Comparison of ENCODE assay signal across 13 cellular contexts in genomic region chr2:173874003-173874898, GRCh38.
A peak's percentile ranks its signal among the peaks of the same experiment; 100 is the strongest.
DNase-seq lines count a peak whose midpoint lies in the region; ATAC-seq, FAIRE-seq and TF ChIP-seq lines count a peak whose summit lies in the region.
"Had no signal": no experiment of that assay in that cellular context is flagged by ENCODE, and none has a peak within 500 bp of the region (broad histone marks: within the 10 kb centered on the region; RNA-seq: fewer than 3 reads in every experiment).

No MANE protein-coding gene starts in this region.

- CTCF ChIA-PET in GM12878 (lab: Yijun Ruan, JAX): interaction anchor here (1.4 kb wide), 1 partner anchor 10 kb away, joined by 4 read pairs; no protein-coding TSS in a partner anchor

- no peaks in the 10 kb centered on the region for H3K79me2 ChIP-seq in GM12878 (ENCODE audit: control insufficient read depth, insufficient read depth, low read length)
- no peaks in the 10 kb centered on the region for H3K79me2 ChIP-seq in osteoblast (ENCODE audit: insufficient read depth, low read length)

- ATAC-seq in GM19467 (IDR thresholded peaks at IDR 0.05; ENCODE audit: unreplicated experiment) (peak; percentile 17), HG02884 (IDR thresholded peaks at IDR 0.05; ENCODE audit: unreplicated experiment) (peak; percentile 36), GM12878 (peak; percentile 61), Right ventricle myocardium superior (ENCODE audit: poor library complexity) (no peak)

- TF ChIP-seq CTCF in GM12875 (IDR thresholded peaks at IDR 0.05; ENCODE audit: borderline replicate concordance, insufficient read depth, low read depth, low read length) (peak; percentile 31; the same call in 1 of the 2 replicates), GM12878 (IDR thresholded peaks at IDR 0.05 in 2 of 3, conservative IDR thresholded peaks at IDR 0.05 in 1 of 3; ENCODE audit: control insufficient read depth in 2 of 3, extremely low read depth in 1 of 3, insufficient read depth in 1 of 3, low read depth in 3 of 3, low read length in 3 of 3) (0 out of 6 replicates have a peak, but pooled peaks of 1 of the 3 experiments have one; percentile 5), osteoblast (IDR thresholded peaks at IDR 0.05; ENCODE audit: extremely low read depth, low read depth, low read length) (no peak)

- intact Hi-C loops in GM12878 (cut with micrococcal nuclease; ENCODE audit: unreplicated experiment) (no loop called here), Right ventricle myocardium superior (cut with DNase I) (no loop called here)

- SMC1A ChIA-PET in GM12878 (lab: Charles Lee; ENCODE audit: uncharacterized antibody, unreplicated experiment): interaction anchor here (0.9 to 1.9 kb wide), 4 partner anchors 10 to 198 kb away, joined by 3 to 5 read pairs (median 4); no protein-coding TSS in a partner anchor

- H4K20me1 ChIP-seq in GM12878 (ENCODE audit: control insufficient read depth, insufficient read depth) (no peaks in the 10 kb centered on the region), osteoblast (ENCODE audit: insufficient read depth, low read length) (no peaks in the 10 kb centered on the region)

- H3K4me1 ChIP-seq in GM12878 (ENCODE audit: control insufficient read depth, insufficient read depth, low read length) (peaks cover 12% of the 10 kb centered on the region), osteoblast (ENCODE audit: insufficient read depth, low read length) (no peaks in the 10 kb centered on the region)
- H3K4me1 ChIP-seq: ascending aorta had no signal

- H3K4me3 ChIP-seq in GM12875 (ENCODE audit: low read depth, low read length) (no peak overlapping the region), GM12878 (no peak overlapping the region), osteoblast (ENCODE audit: insufficient read depth, low read length) (no peak overlapping the region)
- H3K4me3 ChIP-seq: ascending aorta, suprapubic skin had no signal

- H3K9ac ChIP-seq in GM12878 (ENCODE audit: control insufficient read depth, insufficient read depth, low read length): no peak overlapping the region

- POLR2A ChIA-PET in GM12878 (lab: Charles Lee): no interaction called here

- in situ Hi-C loops in GM12878 (cut with MboI): no loop called here

- RAD21 ChIA-PET in GM12878 (lab: Charles Lee; ENCODE audit: unreplicated experiment): interaction anchor here (1.0 kb wide), 1 partner anchor 24 kb away, joined by 3 read pairs; no protein-coding TSS in a partner anchor

- H3K36me3 ChIP-seq in GM12878 (ENCODE audit: control insufficient read depth in 2 of 2, insufficient read depth in 2 of 2, low read length in 1 of 2) (no peaks in the 10 kb centered on the region; a peak in 1 of 4 replicates), osteoblast (ENCODE audit: insufficient read depth, low read length) (no peaks in the 10 kb centered on the region)
- H3K36me3 ChIP-seq: ascending aorta, suprapubic skin had no signal

- DNase-seq in GM12878 (ENCODE audit: low read depth, low spot score) (no peak), GOT3 (lab: John Stamatoyannopoulos, UW) (no peak), Right ventricle myocardium superior (no peak), osteoblast (ENCODE audit: insufficient read length, low spot score, missing footprints) (no peak), NCI-H510A (lab: John Stamatoyannopoulos, UW) (no peak)
- DNase-seq: activated T-cell treated with anti-CD3 and anti-CD28 coated beads for 4 hours, GDM1, NCI-H2107 had no signal

- H2AFZ ChIP-seq in GM12878 (ENCODE audit: control insufficient read depth, low read depth, low read length) (no peak overlapping the region), osteoblast (ENCODE audit: low read length) (no peak overlapping the region)

- H3K4me2 ChIP-seq in GM12878 (ENCODE audit: control insufficient read depth, insufficient read depth) (peak overlapping the region; percentile 69; the same call in 1 of the 2 replicates), osteoblast (ENCODE audit: insufficient read depth, low read length) (no peak overlapping the region)

- no peak for TF ChIP-seq EP300 in GM12878 (IDR thresholded peaks at IDR 0.05; ENCODE audit: borderline replicate concordance in 1 of 2, control insufficient read depth in 1 of 2, low read depth in 2 of 2, low read length in 2 of 2)

- no peak for TF ChIP-seq POLR2A in GM12878 (IDR thresholded peaks at IDR 0.05; ENCODE audit: low read depth, low read length)

- H3K27ac ChIP-seq in GM12878 (ENCODE audit: control insufficient read depth, insufficient read depth) (no peak overlapping the region; the same call in 1 of the 2 replicates), osteoblast (ENCODE audit: low read depth, low read length) (no peak overlapping the region)
- H3K27ac ChIP-seq: ascending aorta, suprapubic skin had no signal

- 52% methylated on average over 13 of the region's 13 CpGs for WGBS in GM12878 (ENCODE audit: insufficient coverage, insufficient replicate concordance, low lambda C conversion rate, missing lambda C conversion rate)

- no peak for TF ChIP-seq RAD21 in GM12878 (IDR thresholded peaks at IDR 0.05; ENCODE audit: insufficient read depth, low read depth, low read length)

- BruUV-seq in GM12878 (replicated peaks; lab: Mats Ljungman, UMichigan): no TSS peak

- FAIRE-seq in GM12878 (lab: Jason Lieb, UNC): no peak

- H3K27me3 ChIP-seq in GM12878 (replicated peaks in 1 of 2; ENCODE audit: control insufficient read depth in 2 of 2, insufficient read depth in 2 of 2, low read length in 1 of 2): no peaks in the 10 kb centered on the region
- peaks cover 24% of the 10 kb centered on the region for H3K27me3 ChIP-seq in osteoblast (ENCODE audit: insufficient read depth, low read length)
- H3K27me3 ChIP-seq: ascending aorta, suprapubic skin had no signal

- H3K9me3 ChIP-seq in GM12878 (replicated peaks; ENCODE audit: control insufficient read depth, insufficient read depth, low read length) (no peaks in the 10 kb centered on the region; the same call in 2 of the 3 replicates), osteoblast (ENCODE audit: low read depth, low read length) (no peaks in the 10 kb centered on the region)
- H3K9me3 ChIP-seq: ascending aorta, suprapubic skin had no signal

TF ChIP-seq in GM12878, 131 proteins besides CTCF, POLR2A, EP300 and RAD21:
- TF ChIP-seq MEF2B (IDR thresholded peaks at IDR 0.05; ENCODE audit: partially characterized antibody, poor library complexity, severe bottlenecking) (peak; percentile 21), ZNF622 (IDR thresholded peaks at IDR 0.05) (no peak)
TF ChIP-seq in GM12878: peak in this region for 1.
